In genomic region chr5:135490245-135491037, GRCh38 we compare ENCODE assay signal across 14 cellular contexts. TPM values are rescaled to one million over a fixed set of nuclear protein-coding genes. Genes with fewer than 3 reads are reported as not detected.
DNase-seq lines count a peak whose midpoint lies in the region; TF ChIP-seq lines count a peak whose summit lies in the region.
"Had no signal": no experiment of that assay in that cellular context is flagged by ENCODE, and none has a peak within 500 bp of the region (broad histone marks: within the 10 kb centered on the region; RNA-seq: fewer than 3 reads in every experiment).

No MANE protein-coding gene starts in this region.

- H3K27me3 Mint-ChIP-seq in endodermal cell (ENCODE audit: insufficient read depth) (no peaks in the 10 kb centered on the region), nephron progenitor cell (ENCODE audit: low read depth, poor library complexity) (peaks cover 100% of the 10 kb centered on the region)

- TF ChIP-seq CTCF in endodermal cell (conservative IDR thresholded peaks at IDR 0.05) (peak; percentile 7), nephron progenitor cell (IDR thresholded peaks at IDR 0.05) (no peak), suprapubic skin (IDR thresholded peaks at IDR 0.05) (no peak), thyroid gland (IDR thresholded peaks at IDR 0.05) (no peak)

- H3K36me3 Mint-ChIP-seq in endodermal cell (ENCODE audit: low read depth) (no peaks in the 10 kb centered on the region), nephron progenitor cell (ENCODE audit: low read depth) (no peaks in the 10 kb centered on the region)

- H3K4me3 ChIP-seq in endodermal cell (ENCODE audit: low read length) (peak overlapping the region; percentile 73), suprapubic skin (peak overlapping the region; percentile 46), thyroid gland (replicated peaks in 1 of 3) (no peak overlapping the region)
- H3K4me3 ChIP-seq: A549 had no signal

- H3K4me1 Mint-ChIP-seq in endodermal cell, result peaks cover 34% of the 10 kb centered on the region
- H3K4me1 Mint-ChIP-seq in nephron progenitor cell, result peaks cover 59% of the 10 kb centered on the region

- intact Hi-C loops in thyroid gland (cut with DNase I), result no loop called here

- H3K9me3 Mint-ChIP-seq in endodermal cell (no peaks in the 10 kb centered on the region), nephron progenitor cell (no peaks in the 10 kb centered on the region)
- H3K9me3 Mint-ChIP-seq: activated B cell treated with CpG ODN at 0.5 μM for 24 hours; activated T-cell treated with anti-CD3 and anti-CD28 coated beads, Interleukin-2, amount 50 U/mL, for 24 hours had no signal

- H3K9ac ChIP-seq in endodermal cell (ENCODE audit: extremely low read depth, low read length, poor library complexity, severe bottlenecking), result no peak overlapping the region

- WGBS in endodermal cell (ENCODE audit: insufficient coverage in 1 of 2, insufficient read length in 1 of 2), 2 experiments, result 3 to 7% methylated on average over 11 to 49 of the region's 49 CpGs
- 63% methylated on average over 26 of the region's 49 CpGs for WGBS in suprapubic skin
- 10 to 19% methylated on average over 8 to 35 of the region's 49 CpGs for WGBS in thyroid gland, 2 donors

- H3K4me3 Mint-ChIP-seq in endodermal cell (peak overlapping the region; percentile 49), nephron progenitor cell (peak overlapping the region; percentile 83)
- H3K4me3 Mint-ChIP-seq: activated B cell treated with CpG ODN at 0.5 μM for 24 hours; activated T-cell treated with anti-CD3 and anti-CD28 coated beads, Interleukin-2, amount 50 U/mL, for 24 hours had no signal

- H3K4me1 ChIP-seq in endodermal cell (ENCODE audit: control insufficient read depth, insufficient read depth, low read length) (peaks cover 6% of the 10 kb centered on the region), suprapubic skin (peaks cover 51% of the 10 kb centered on the region), thyroid gland (peaks cover 19% of the 10 kb centered on the region in 2 donors)

- DNase-seq in activated effector memory CD4-positive, alpha-beta T cell treated with anti-CD3 and anti-CD28 coated beads, Interleukin-2, amount 50 U/mL, for 16 hours, result peak; percentile 53
- no peak for DNase-seq in activated effector memory CD4-positive, alpha-beta T cell treated with Interleukin-2 at 50 U/mL for 16 hours
- DNase-seq in endodermal cell, result peak; percentile 79
- peak; percentile 51 for DNase-seq in nephron progenitor cell
- no peak for DNase-seq in suprapubic skin (ENCODE audit: low spot score in 2 of 2)
- DNase-seq in NCI-H2107 (lab: John Stamatoyannopoulos, UW), result no peak
- no peak for DNase-seq in thyroid gland
- DNase-seq in amniotic stem cell (lab: John Stamatoyannopoulos, UW), result no peak
- DNase-seq: activated B cell treated with CpG ODN at 0.5 μM for 24 hours; activated T-cell treated with anti-CD3 and anti-CD28 coated beads, Interleukin-2, amount 50 U/mL, for 24 hours; Calu3; NCI-H2029 treated with DMSO at 0.1 percent for 48 hours had no signal

- H3K27ac ChIP-seq in endodermal cell (ENCODE audit: low read depth, low read length) (no peak overlapping the region), suprapubic skin (no peak overlapping the region), thyroid gland (no peak overlapping the region)
- H3K27ac ChIP-seq: A549 had no signal

- no peaks in the 10 kb centered on the region for H3K9me3 ChIP-seq in endodermal cell (ENCODE audit: control insufficient read depth, low read length)
- no peaks in the 10 kb centered on the region for H3K9me3 ChIP-seq in suprapubic skin
- no peaks in the 10 kb centered on the region for H3K9me3 ChIP-seq in thyroid gland
- H3K9me3 ChIP-seq: A549 had no signal

- H3K27ac Mint-ChIP-seq in endodermal cell (no peak overlapping the region), nephron progenitor cell (no peak overlapping the region)
- H3K27ac Mint-ChIP-seq: activated B cell treated with CpG ODN at 0.5 μM for 24 hours; activated T-cell treated with anti-CD3 and anti-CD28 coated beads, Interleukin-2, amount 50 U/mL, for 24 hours had no signal

- no peak for TF ChIP-seq POLR2A in suprapubic skin (IDR thresholded peaks at IDR 0.05)
- TF ChIP-seq POLR2A in thyroid gland (IDR thresholded peaks at IDR 0.05), result no peak

- no peak for TF ChIP-seq EP300 in suprapubic skin (IDR thresholded peaks at IDR 0.05)

- H3K36me3 ChIP-seq in endodermal cell (ENCODE audit: control insufficient read depth, insufficient read depth, low read length), result no peaks in the 10 kb centered on the region
- no peaks in the 10 kb centered on the region for H3K36me3 ChIP-seq in suprapubic skin
- no peaks in the 10 kb centered on the region for H3K36me3 ChIP-seq in thyroid gland

- peaks cover 100% of the 10 kb centered on the region for H3K27me3 ChIP-seq in endodermal cell (ENCODE audit: control insufficient read depth, insufficient read depth, low read length, poor library complexity, severe bottlenecking)
- H3K27me3 ChIP-seq in suprapubic skin, result peaks cover 43% of the 10 kb centered on the region
- peaks cover 64% of the 10 kb centered on the region for H3K27me3 ChIP-seq in thyroid gland

RNA-seq across cellular contexts. Expression of gene TIFAB, which starts 38.3 kb away (rescaled TPM):
- not detected for total RNA-seq in endodermal cell
- not detected for polyA plus RNA-seq in endodermal cell (2013, experiment 1 of 2)
- not detected for polyA plus RNA-seq in endodermal cell (2013, experiment 2 of 2)
- total RNA-seq in suprapubic skin, result under 1 TPM in 1 of 4 donors, not detected in 3; 0.08 TPM
- not detected for total RNA-seq in thyroid gland
- total RNA-seq: activated B cell treated with CpG ODN at 0.5 μM for 24 hours, Calu3, ureter had no signal
- polyA plus RNA-seq: A549 had no signal

RNA-seq across cellular contexts. Expression of gene DCANP1, which starts 43.3 kb away (rescaled TPM):
- total RNA-seq in endodermal cell (not detected), suprapubic skin (not detected), thyroid gland (not detected)
- polyA plus RNA-seq in endodermal cell (2013, experiment 1 of 2), result not detected
- polyA plus RNA-seq in endodermal cell (2013, experiment 2 of 2), result not detected
- total RNA-seq: activated B cell treated with CpG ODN at 0.5 μM for 24 hours, Calu3, ureter had no signal
- polyA plus RNA-seq: A549 had no signal

RNA-seq across cellular contexts. Expression of gene NEUROG1, which starts 45.3 kb away (rescaled TPM):
- total RNA-seq in endodermal cell, result not detected
- 10.2 TPM for polyA plus RNA-seq in endodermal cell (2013, experiment 1 of 2)
- polyA plus RNA-seq in endodermal cell (2013, experiment 2 of 2), result 7.4 TPM
- not detected for total RNA-seq in suprapubic skin
- not detected for total RNA-seq in thyroid gland
- total RNA-seq: activated B cell treated with CpG ODN at 0.5 μM for 24 hours, Calu3, ureter had no signal
- polyA plus RNA-seq: A549 had no signal

Comparison
In these comparisons a context has a peak if more than half of its experiments do, and no peak if none do; other contexts are left out.
1. DNase-seq: peak in activated effector memory CD4-positive, alpha-beta T cell treated with anti-CD3 and anti-CD28 coated beads, Interleukin-2, amount 50 U/mL, for 16 hours (single experiment), endodermal cell (single experiment) and nephron progenitor cell (single experiment); none in activated effector memory CD4-positive, alpha-beta T cell treated with Interleukin-2 at 50 U/mL for 16 hours (single experiment), suprapubic skin (0 of 2), NCI-H2107 (single experiment), thyroid gland (0 of 2) and amniotic stem cell (single experiment).
2. H3K4me3 ChIP-seq: peak in endodermal cell (single experiment) and suprapubic skin (single experiment); none in thyroid gland (0 of 3).